8 cellular contexts compared by ENCODE assay signal in the genomic region with DNA sequence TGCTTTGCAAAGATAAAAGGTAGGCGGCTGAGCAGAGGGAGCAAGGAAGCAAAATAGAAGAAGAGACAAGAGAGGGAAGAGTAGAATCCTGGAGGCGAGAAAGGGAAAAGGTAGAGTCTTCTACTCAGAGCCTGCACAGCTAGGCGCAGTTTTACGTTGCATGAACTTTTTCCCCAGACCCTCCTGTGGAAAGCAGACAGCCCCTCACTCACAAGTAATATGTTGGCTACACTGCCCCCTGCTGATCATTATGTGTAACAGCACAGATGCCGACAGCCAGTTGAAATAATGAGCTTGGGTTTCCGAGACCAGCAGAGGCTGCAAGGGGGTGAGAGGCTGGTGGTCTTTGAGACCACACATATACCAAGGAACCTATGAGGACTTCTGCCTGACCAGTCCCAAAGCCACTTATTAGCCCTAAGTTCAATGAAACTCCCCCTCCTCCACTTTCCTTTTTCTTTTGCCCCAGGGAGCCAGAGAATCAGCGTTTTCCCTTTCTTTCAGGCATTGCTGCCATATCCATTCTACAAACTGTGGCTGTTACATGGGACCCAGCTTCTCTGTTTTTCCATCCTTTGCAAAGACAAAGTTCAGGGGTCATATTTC. TPM values are rescaled to one million over a fixed set of nuclear protein-coding genes. Genes with fewer than 3 reads are reported as not detected.
DNase-seq lines count a peak whose midpoint lies in the region; ATAC-seq, FAIRE-seq and TF ChIP-seq lines count a peak whose summit lies in the region.

No MANE protein-coding gene starts in this region.

- H3K4me2 ChIP-seq in keratinocyte (ENCODE audit: control insufficient read depth, extremely low read depth, insufficient read depth, low read depth, low read length): no peak overlapping the region

- intact Hi-C loops in Right ventricle myocardium superior (cut with DNase I) (no loop called here), upper lobe of right lung (cut with DNase I) (no loop called here)

- TF ChIP-seq CTCF in right atrium auricular region (IDR thresholded peaks at IDR 0.05): peak; percentile 49 to 80
- TF ChIP-seq CTCF in keratinocyte (optimal IDR thresholded peaks at IDR 0.05 in 1 of 3, IDR thresholded peaks at IDR 0.05 in 1 of 3, conservative IDR thresholded peaks at IDR 0.05 in 1 of 3; ENCODE audit: extremely low read depth in 1 of 3, insufficient read depth in 2 of 3, low read length in 3 of 3): peak; percentile 70 to 85 (median 81)
- peak; percentile 81 for TF ChIP-seq CTCF in upper lobe of right lung (IDR thresholded peaks at IDR 0.05)

- H3K9me3 Mint-ChIP-seq in stimulated activated naive B cell treated with anti-CD40 and anti-IgM and Interleukin-4, amounts not matched to agents 10 μg/mL and 1 μg/mL and 100 μg/mL, for 72 hours: peaks cover 0 to 2% of the 10 kb centered on the region in 2 donors

- no peaks in the 10 kb centered on the region for H3K27me3 ChIP-seq in right atrium auricular region
- peaks cover 7% of the 10 kb centered on the region for H3K27me3 ChIP-seq in keratinocyte (ENCODE audit: control insufficient read depth, extremely low read depth, insufficient read depth, low read length)
- no peaks in the 10 kb centered on the region for H3K27me3 ChIP-seq in upper lobe of right lung

- no peak overlapping the region for H2AFZ ChIP-seq in keratinocyte (ENCODE audit: control insufficient read depth, low read length)

- H3K27ac Mint-ChIP-seq in stimulated activated naive B cell treated with anti-CD40 and anti-IgM and Interleukin-4, amounts not matched to agents 10 μg/mL and 1 μg/mL and 100 μg/mL, for 72 hours: no peak overlapping the region

- ATAC-seq in Right ventricle myocardium superior (ENCODE audit: poor library complexity): no peak
- ATAC-seq in upper lobe of right lung: peak; percentile 70
- ATAC-seq in stimulated activated naive B cell treated with anti-CD40 and anti-IgM and Interleukin-4, amounts not matched to agents 10 μg/mL and 1 μg/mL and 100 μg/mL, for 72 hours (replicated peaks): no peak
- ATAC-seq in HG03565 (IDR thresholded peaks at IDR 0.05; ENCODE audit: unreplicated experiment): no peak

- H4K20me1 ChIP-seq in keratinocyte (ENCODE audit: control insufficient read depth, extremely low read depth, insufficient read depth, low read length): no peaks in the 10 kb centered on the region

- H3K4me3 ChIP-seq in right atrium auricular region (no peak overlapping the region), keratinocyte (ENCODE audit: control insufficient read depth in 2 of 3, extremely low read depth in 1 of 3, insufficient read depth in 2 of 3, low read depth in 1 of 3, low read length in 3 of 3) (no peak overlapping the region), upper lobe of right lung (no peak overlapping the region)

- H3K27me3 Mint-ChIP-seq in stimulated activated naive B cell treated with anti-CD40 and anti-IgM and Interleukin-4, amounts not matched to agents 10 μg/mL and 1 μg/mL and 100 μg/mL, for 72 hours: peaks cover 41 to 63% of the 10 kb centered on the region in 2 donors

- FAIRE-seq in keratinocyte (lab: Jason Lieb, UNC): peak; percentile 23

- H3K27ac ChIP-seq in right atrium auricular region: no peak overlapping the region
- no peak overlapping the region for H3K27ac ChIP-seq in keratinocyte (ENCODE audit: control insufficient read depth, insufficient read depth, low read length)
- no peak overlapping the region for H3K27ac ChIP-seq in upper lobe of right lung

- no peaks in the 10 kb centered on the region for H3K4me1 ChIP-seq in right atrium auricular region
- no peaks in the 10 kb centered on the region for H3K4me1 ChIP-seq in keratinocyte (ENCODE audit: control insufficient read depth, extremely low read depth, insufficient read depth, low read length)
- no peaks in the 10 kb centered on the region for H3K4me1 ChIP-seq in upper lobe of right lung

- no peaks in the 10 kb centered on the region for H3K9me3 ChIP-seq in right atrium auricular region
- H3K9me3 ChIP-seq in keratinocyte (ENCODE audit: control insufficient read depth, low read depth, low read length): no peaks in the 10 kb centered on the region
- no peaks in the 10 kb centered on the region for H3K9me3 ChIP-seq in upper lobe of right lung

- no peaks in the 10 kb centered on the region for H3K4me1 Mint-ChIP-seq in stimulated activated naive B cell treated with anti-CD40 and anti-IgM and Interleukin-4, amounts not matched to agents 10 μg/mL and 1 μg/mL and 100 μg/mL, for 72 hours

- H3K9me1 ChIP-seq in keratinocyte (ENCODE audit: control insufficient read depth, extremely low read depth, insufficient read depth, low read length): no peaks in the 10 kb centered on the region

- no peak for DNase-seq in right atrium auricular region (ENCODE audit: low spot score)
- DNase-seq in Right ventricle myocardium superior: no peak
- peak; percentile 65 for DNase-seq in NAMALWA (ENCODE audit: low spot score)
- DNase-seq in activated T-cell treated with anti-CD3 and anti-CD28 coated beads, Interleukin-2, amount 50 U/mL, for 48 hours: peak; percentile 24 to 29
- DNase-seq in keratinocyte (ENCODE audit: low read depth, low spot score): no peak
- DNase-seq in upper lobe of right lung: no peak
- no peak for DNase-seq in stimulated activated naive B cell treated with anti-CD40 and anti-IgM and Interleukin-4, amounts not matched to agents 10 μg/mL and 1 μg/mL and 100 μg/mL, for 72 hours

- H3K9ac ChIP-seq in keratinocyte (ENCODE audit: control insufficient read depth, extremely low read depth, insufficient read depth, low read length): no peak overlapping the region

- dilution Hi-C loops in keratinocyte (cut with MboI; ENCODE audit: extremely low pct_ligation_motif_present, low sequenced_read_pairs): no loop called here

- H3K36me3 ChIP-seq in right atrium auricular region: no peaks in the 10 kb centered on the region
- no peaks in the 10 kb centered on the region for H3K36me3 ChIP-seq in keratinocyte (ENCODE audit: control insufficient read depth in 2 of 2, extremely low read depth in 1 of 2, insufficient read depth in 2 of 2, low read length in 2 of 2)
- H3K36me3 ChIP-seq in upper lobe of right lung: no peaks in the 10 kb centered on the region

- no peaks in the 10 kb centered on the region for H3K79me2 ChIP-seq in keratinocyte (ENCODE audit: control insufficient read depth, insufficient read depth, low read length)

- H3K4me3 Mint-ChIP-seq in stimulated activated naive B cell treated with anti-CD40 and anti-IgM and Interleukin-4, amounts not matched to agents 10 μg/mL and 1 μg/mL and 100 μg/mL, for 72 hours: no peak overlapping the region

- no peaks in the 10 kb centered on the region for H3K36me3 Mint-ChIP-seq in stimulated activated naive B cell treated with anti-CD40 and anti-IgM and Interleukin-4, amounts not matched to agents 10 μg/mL and 1 μg/mL and 100 μg/mL, for 72 hours

RNA-seq across cellular contexts. Expression of a gene that starts 22.5 kb away (rescaled TPM):
- 10 to 100 TPM; 12.5 to 16.5 TPM for total RNA-seq in right atrium auricular region
- total RNA-seq in Right ventricle myocardium superior: 10.3 TPM
- polyA plus RNA-seq in keratinocyte: 18.0 to 37.9 TPM (median 26.5 TPM) in 3 replicates
- 11.4 TPM for polyA plus RNA-seq in keratinocyte (2011; ENCODE audit: low read depth)
- 9.1 and 23.0 TPM in 2 replicates for polyA plus RNA-seq in keratinocyte (2011; cell fraction: cytosol; rRNA removed)
- 29.2 and 41.2 TPM in 2 replicates for polyA plus RNA-seq in keratinocyte (2011; cell fraction: nucleus; rRNA removed)
- polyA plus RNA-seq in keratinocyte (2012; ENCODE audit: low replicate concordance): 13.2 and 13.7 TPM in 2 replicates
- 4.4 to 28.7 TPM (median 21.5 TPM) in 3 replicates for polyA minus RNA-seq in keratinocyte
- polyA minus RNA-seq in keratinocyte (2011; cell fraction: cytosol; rRNA and poly(A)+ RNA removed): 18.8 TPM
- 21.5 and 31.8 TPM in 2 replicates for polyA minus RNA-seq in keratinocyte (2011; cell fraction: nucleus; rRNA and poly(A)+ RNA removed)
- total RNA-seq in upper lobe of right lung: 21.6 TPM

RNA-seq across cellular contexts. Expression of a gene that starts 46.9 kb away (rescaled TPM):
- 10 to 100 TPM; 17.7 to 39.1 TPM for total RNA-seq in right atrium auricular region
- 0.30 TPM for total RNA-seq in Right ventricle myocardium superior
- polyA plus RNA-seq in keratinocyte: 0.39 to 1.4 TPM (median 1.2 TPM) in 3 replicates
- polyA plus RNA-seq in keratinocyte (2011; ENCODE audit: low read depth): 16.9 TPM
- polyA plus RNA-seq in keratinocyte (2011; cell fraction: cytosol; rRNA removed): 0.62 and 0.92 TPM in 2 replicates
- 0.60 and 1.0 TPM in 2 replicates for polyA plus RNA-seq in keratinocyte (2011; cell fraction: nucleus; rRNA removed)
- polyA plus RNA-seq in keratinocyte (2012; ENCODE audit: low replicate concordance): 0.89 and 8.8 TPM in 2 replicates
- 0.35 TPM in 1 of 3 replicates, not detected in the others for polyA minus RNA-seq in keratinocyte
- not detected for polyA minus RNA-seq in keratinocyte (2011; cell fraction: cytosol; rRNA and poly(A)+ RNA removed)
- 0.39 and 3.7 TPM in 2 replicates for polyA minus RNA-seq in keratinocyte (2011; cell fraction: nucleus; rRNA and poly(A)+ RNA removed)
- 4.6 TPM for total RNA-seq in upper lobe of right lung

Comparison
In these comparisons a context has a peak if more than half of its experiments do, and no peak if none do; other contexts are left out.
1. DNase-seq: peak in NAMALWA (single experiment) and activated T-cell treated with anti-CD3 and anti-CD28 coated beads, Interleukin-2, amount 50 U/mL, for 48 hours (2 of 2); none in right atrium auricular region (single experiment), Right ventricle myocardium superior (single experiment), keratinocyte (single experiment), upper lobe of right lung (single experiment) and stimulated activated naive B cell treated with anti-CD40 and anti-IgM and Interleukin-4, amounts not matched to agents 10 μg/mL and 1 μg/mL and 100 μg/mL, for 72 hours (single experiment).
2. Peak in every context shown above with its lines, with median percentiles within 50 percentile points of each other: CTCF ChIP-seq.